In the genomic region with DNA sequence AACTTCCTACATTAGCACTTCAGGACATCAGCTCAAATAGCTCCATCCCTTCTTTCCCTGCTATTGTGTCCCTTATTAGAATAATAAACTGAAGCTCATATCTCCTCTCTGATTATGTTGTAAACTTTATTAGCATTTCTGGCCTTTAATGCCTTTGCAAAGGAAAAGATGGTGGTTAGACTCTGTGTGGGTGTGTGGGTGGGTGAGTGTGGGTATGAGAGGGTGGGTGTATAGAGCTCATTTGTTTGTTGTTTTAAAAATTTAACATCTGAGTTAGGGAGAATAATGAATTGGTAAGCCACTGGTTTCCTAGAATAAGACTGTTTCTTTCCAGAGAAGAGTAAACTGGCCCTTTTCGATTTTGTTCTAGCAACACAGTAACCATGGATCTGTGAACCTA, we compare ENCODE assay signal across 17 cellular contexts.
DNase-seq lines count a peak whose midpoint lies in the region; ATAC-seq, FAIRE-seq and TF ChIP-seq lines count a peak whose summit lies in the region.
"Had no signal": no experiment of that assay in that cellular context is flagged by ENCODE, and none has a peak within 500 bp of the region (broad histone marks: within the 10 kb centered on the region; RNA-seq: fewer than 3 reads in every experiment).

No MANE protein-coding gene starts in this region.

- H3K4me1 ChIP-seq in IMR-90 (ENCODE audit: control insufficient read depth, insufficient read depth, low read length) (no peaks in the 10 kb centered on the region), H1 (replicated peaks in 1 of 4; ENCODE audit: control insufficient read depth in 3 of 4, insufficient read depth in 4 of 4, low read length in 3 of 4) (peaks cover 0 to 6% (median 4%) of the 10 kb centered on the region in 4 experiments; a peak in 4 of 7 replicates)
- H3K4me1 ChIP-seq: BLaER1 treated with 17β-estradiol and CSF1 and Interleukin-3, amounts not matched to agents 10 nM and 100 nM had no signal

- no peak for TF ChIP-seq EP300 in H1 (IDR thresholded peaks at IDR 0.05; ENCODE audit: borderline replicate concordance in 1 of 2, low read depth in 2 of 2, low read length in 2 of 2)

- H3K9ac ChIP-seq in IMR-90 (ENCODE audit: low read depth, low read length) = no peak overlapping the region
- no peak overlapping the region for H3K9ac ChIP-seq in H1 (replicated peaks in 1 of 4; ENCODE audit: extremely low read depth in 1 of 4, low read depth in 3 of 4, low read length in 3 of 4)
- H3K9ac ChIP-seq: BLaER1 treated with 17β-estradiol and CSF1 and Interleukin-3, amounts not matched to agents 10 nM and 100 nM; GM23248 had no signal

- no peak overlapping the region for H2BK20ac ChIP-seq in IMR-90 (ENCODE audit: low read depth, low read length)
- no peak overlapping the region for H2BK20ac ChIP-seq in H1 (ENCODE audit: low read length)

- TF ChIP-seq CTCF in IMR-90 (conservative IDR thresholded peaks at IDR 0.05; ENCODE audit: low read depth, low read length) (no peak), H1 (IDR thresholded peaks at IDR 0.05; ENCODE audit: control extremely low read depth in 1 of 3, insufficient read depth in 1 of 3, low read depth in 1 of 3, low read length in 3 of 3) (no peak)

- H3K56ac ChIP-seq in IMR-90 (ENCODE audit: extremely low read depth, insufficient read depth, low read length) (no peak overlapping the region), H1 (replicated peaks; ENCODE audit: insufficient read length, low read depth, low read length) (no peak overlapping the region)

- H3K9me1 ChIP-seq in IMR-90 (ENCODE audit: insufficient read depth, low read length) = peaks cover 3% of the 10 kb centered on the region

- H2AFZ ChIP-seq in IMR-90 (replicated peaks; ENCODE audit: low read length, poor library complexity) (no peak overlapping the region), H1 (ENCODE audit: low read length) (no peak overlapping the region)
- H2AFZ ChIP-seq: GM23248 had no signal

- POLR2A ChIA-PET in IMR-90 (lab: Charles Lee; ENCODE audit: unreplicated experiment) = no interaction called here
- POLR2A ChIA-PET in H1 (lab: Charles Lee; ENCODE audit: partially characterized antibody) = no interaction called here

- peak overlapping the region; percentile 62; the same call in 1 of the 2 replicates for H2BK12ac ChIP-seq in H1 (ENCODE audit: low read depth, low read length)

- intact Hi-C loops in IMR-90 (cut with micrococcal nuclease) = no loop called here

- no peak for FAIRE-seq in H1 (lab: Jason Lieb, UNC)
- FAIRE-seq: GM19239 had no signal

- H3K4me2 ChIP-seq in IMR-90 (ENCODE audit: low read depth, low read length) (no peak overlapping the region), H1 (ENCODE audit: insufficient read depth in 1 of 2, low read depth in 2 of 2, low read length in 2 of 2) (no peak overlapping the region)
- H3K4me2 ChIP-seq: BLaER1 treated with 17β-estradiol and CSF1 and Interleukin-3, amounts not matched to agents 10 nM and 100 nM had no signal

- H3K14ac ChIP-seq in IMR-90 (replicated peaks; ENCODE audit: low read depth, low read length) (0 out of 2 replicates have a peak overlapping the region, but pooled peaks have one; percentile 21), H1 (ENCODE audit: insufficient read length) (no peak overlapping the region)

- peak; percentile 47 for DNase-seq in G401 (ENCODE audit: low spot score)
- no peak for DNase-seq in IMR-90
- no peak for DNase-seq in H1 (ENCODE audit: low read depth in 1 of 2, low spot score in 2 of 2)
- no peak for DNase-seq in HuH-7.5 (ENCODE audit: low spot score)
- no peak for DNase-seq in activated CD4-positive, CD25-positive, alpha-beta regulatory T cell (lab: John Stamatoyannopoulos, UW)
- DNase-seq in pons (ENCODE audit: low spot score) = no peak
- DNase-seq: CD8-positive, alpha-beta T cell; DMS 273 treated with DMSO at 0.1 percent for 48 hours; DMS53; DND-41; EL; GM23248; H9; KG1 had no signal

- H2AK5ac ChIP-seq in IMR-90 (ENCODE audit: low read depth, low read length) = no peak overlapping the region
- no peak overlapping the region for H2AK5ac ChIP-seq in H1 (ENCODE audit: low read depth, low read length)

- H3K27ac ChIP-seq in IMR-90 (ENCODE audit: insufficient read depth, low read length) (no peak overlapping the region), H1 (ENCODE audit: low read depth, low read length) (no peak overlapping the region)
- H3K27ac ChIP-seq: BLaER1 treated with 17β-estradiol and CSF1 and Interleukin-3, amounts not matched to agents 10 nM and 100 nM; GM23248; HL-60 had no signal

- no peak overlapping the region for H3K4ac ChIP-seq in IMR-90 (ENCODE audit: low read depth, low read length)
- H3K4ac ChIP-seq in H1 (replicated peaks; ENCODE audit: insufficient read length, low read depth, low read length) = no peak overlapping the region

- WGBS in IMR-90 (ENCODE audit: extremely low coverage in 2 of 2, insufficient read length in 1 of 2), 2 experiments = no CpG with 5 or more reads among the region's 1 CpG
- 83% methylated on average over 1 of the region's 1 CpG; no CpG with 5 or more reads in 1 of the 2 experiments for WGBS in H1 (ENCODE audit: extremely low coverage in 1 of 2, insufficient coverage in 1 of 2, insufficient read length in 1 of 2, insufficient replicate concordance in 2 of 2, low coverage in 1 of 2, low lambda C conversion rate in 2 of 2, missing lambda C conversion rate in 1 of 2), 2 experiments

- H2BK5ac ChIP-seq in IMR-90 (ENCODE audit: low read depth, low read length, poor library complexity, severe bottlenecking) (no peak overlapping the region), H1 (ENCODE audit: low read depth, low read length) (no peak overlapping the region)

- H3K23ac ChIP-seq in IMR-90 (ENCODE audit: low read depth, low read length) (no peak overlapping the region), H1 (ENCODE audit: insufficient read length) (no peak overlapping the region)

- H3K9me3 ChIP-seq in IMR-90 (ENCODE audit: control insufficient read depth, insufficient read depth, low read length) = no peaks in the 10 kb centered on the region
- no peaks in the 10 kb centered on the region for H3K9me3 ChIP-seq in H1 (ENCODE audit: insufficient read depth in 2 of 2, low read depth in 1 of 2, low read length in 1 of 2)
- H3K9me3 ChIP-seq: BLaER1 treated with 17β-estradiol and CSF1 and Interleukin-3, amounts not matched to agents 10 nM and 100 nM had no signal

- H3K36me3 ChIP-seq in IMR-90 (ENCODE audit: control insufficient read depth, insufficient read depth, low read length) = no peaks in the 10 kb centered on the region
- no peaks in the 10 kb centered on the region for H3K36me3 ChIP-seq in H1 (ENCODE audit: control insufficient read depth in 2 of 4, insufficient read depth in 4 of 4, low read length in 3 of 4)
- H3K36me3 ChIP-seq: BLaER1 treated with 17β-estradiol and CSF1 and Interleukin-3, amounts not matched to agents 10 nM and 100 nM had no signal

- H2BK15ac ChIP-seq in IMR-90 (ENCODE audit: low read depth, low read length) (no peak overlapping the region), H1 (ENCODE audit: low read length) (no peak overlapping the region)

- H3K4me3 ChIP-seq in IMR-90 (ENCODE audit: insufficient read depth, low read depth, low read length) (no peak overlapping the region), H1 (ENCODE audit: extremely low read depth in 1 of 4, insufficient read depth in 2 of 4, low read depth in 3 of 4, low read length in 4 of 4) (no peak overlapping the region)
- H3K4me3 ChIP-seq: BLaER1 treated with 17β-estradiol and CSF1 and Interleukin-3, amounts not matched to agents 10 nM and 100 nM; GM23248 had no signal

- BruUV-seq in IMR-90 (replicated peaks; lab: Mats Ljungman, UMichigan) = no TSS peak

- in situ Hi-C loops in G401 (cut with HindIII; ENCODE audit: low sequenced_read_pairs) = no loop called here
- in situ Hi-C loops in IMR-90 (cut with MboI; ENCODE audit: low sequenced_read_pairs) = no loop called here

- no peaks in the 10 kb centered on the region for H3K79me1 ChIP-seq in IMR-90 (ENCODE audit: low read depth in 1 of 2, low read length in 2 of 2)
- H3K79me1 ChIP-seq in H1 (ENCODE audit: low read depth, low read length) = no peaks in the 10 kb centered on the region

- H3K18ac ChIP-seq in IMR-90 (ENCODE audit: low read depth, low read length) = no peak overlapping the region
- no peak overlapping the region for H3K18ac ChIP-seq in H1 (ENCODE audit: extremely low read depth, low read length)

- TF ChIP-seq POLR2A in IMR-90 (IDR thresholded peaks at IDR 0.05; ENCODE audit: low read depth, low read length) (no peak), H1 (IDR thresholded peaks at IDR 0.05; ENCODE audit: control extremely low read depth in 1 of 2, low read depth in 2 of 2, low read length in 2 of 2) (no peak)

- no peak overlapping the region for H4K5ac ChIP-seq in IMR-90 (ENCODE audit: low read depth, low read length)
- no peak overlapping the region for H4K5ac ChIP-seq in H1 (ENCODE audit: insufficient read length, low read depth, low read length)

- H2BK120ac ChIP-seq in IMR-90 (ENCODE audit: low read depth, low read length) (no peak overlapping the region), H1 (replicated peaks; ENCODE audit: low read depth, low read length) (no peak overlapping the region)

- no peak overlapping the region for H2AK9ac ChIP-seq in IMR-90 (replicated peaks; ENCODE audit: low read depth, low read length, poor library complexity)

- TF ChIP-seq RAD21 in IMR-90 (IDR thresholded peaks at IDR 0.05; ENCODE audit: low read length) (no peak), H1 (IDR thresholded peaks at IDR 0.05 in 1 of 2, conservative IDR thresholded peaks at IDR 0.05 in 1 of 2; ENCODE audit: low read depth in 2 of 2, low read length in 2 of 2) (no peak)

- dilution Hi-C loops in IMR-90 (cut with HindIII; ENCODE audit: low sequenced_read_pairs, unreplicated experiment) = no loop called here

- H3K79me2 ChIP-seq in H1 (ENCODE audit: control insufficient read depth in 1 of 2, insufficient read depth in 2 of 2, low read length in 2 of 2) = no peaks in the 10 kb centered on the region

- no peak overlapping the region for H4K91ac ChIP-seq in IMR-90 (ENCODE audit: insufficient read depth, low read depth, low read length)
- no peak overlapping the region for H4K91ac ChIP-seq in H1 (replicated peaks; ENCODE audit: insufficient read length, low read length)

- H4K20me1 ChIP-seq in IMR-90 (ENCODE audit: insufficient read depth, low read length) (no peaks in the 10 kb centered on the region), H1 (replicated peaks in 1 of 2; ENCODE audit: control insufficient read depth in 1 of 2, insufficient read depth in 2 of 2, low read length in 2 of 2) (no peaks in the 10 kb centered on the region)
- H4K20me1 ChIP-seq: BLaER1 treated with 17β-estradiol and CSF1 and Interleukin-3, amounts not matched to agents 10 nM and 100 nM had no signal

- ATAC-seq in IMR-90 (ENCODE audit: low read depth) = no peak
- ATAC-seq: CD8-positive, alpha-beta T cell had no signal

- CTCF ChIA-PET in IMR-90 (lab: Yijun Ruan, JAX) = interaction anchor here (0.5 kb wide), 1 partner anchor 12 kb away, joined by 3 read pairs; no protein-coding TSS in a partner anchor
- CTCF ChIA-PET in H1 (lab: Charles Lee; ENCODE audit: partially characterized antibody) = interaction anchor here (0.6 to 2.5 kb wide), 10 partner anchors 9 to 173 kb away, joined by 3 to 13 read pairs (median 3); no protein-coding TSS in a partner anchor

- H3K23me2 ChIP-seq in H1 (ENCODE audit: low read depth, low read length) = no peaks in the 10 kb centered on the region

- H3K27me3 ChIP-seq in IMR-90 (ENCODE audit: control insufficient read depth, insufficient read depth, low read length) (no peaks in the 10 kb centered on the region), H1 (replicated peaks in 1 of 4; ENCODE audit: control insufficient read depth in 3 of 4, extremely low read depth in 1 of 4, insufficient read depth in 3 of 4, low read length in 3 of 4) (no peaks in the 10 kb centered on the region)
- H3K27me3 ChIP-seq: BLaER1 treated with 17β-estradiol and CSF1 and Interleukin-3, amounts not matched to agents 10 nM and 100 nM had no signal

- H4K8ac ChIP-seq in IMR-90 (ENCODE audit: low read depth in 2 of 2, low read length in 2 of 2) (no peak overlapping the region), H1 (ENCODE audit: extremely low read depth, insufficient read depth, low read length) (no peak overlapping the region)
